17 cellular contexts compared by ENCODE assay signal in genomic region chr12:106290666-106291065, GRCh38. TPM values are rescaled to one million over a fixed set of nuclear protein-coding genes. Genes with fewer than 3 reads are reported as not detected.
DNase-seq lines count a peak whose midpoint lies in the region; ATAC-seq and TF ChIP-seq lines count a peak whose summit lies in the region.
"Had no signal": no experiment of that assay in that cellular context is flagged by ENCODE, and none has a peak within 500 bp of the region (broad histone marks: within the 10 kb centered on the region; RNA-seq: fewer than 3 reads in every experiment).

No MANE protein-coding gene starts in this region.

- H2AFZ ChIP-seq in IMR-90 (replicated peaks; ENCODE audit: low read length, poor library complexity) = no peak overlapping the region

- BruUV-seq in IMR-90 (replicated peaks; lab: Mats Ljungman, UMichigan) = no TSS peak

- peaks cover 8% of the 10 kb centered on the region for H3K4me1 ChIP-seq in IMR-90 (ENCODE audit: control insufficient read depth, insufficient read depth, low read length)
- no peaks in the 10 kb centered on the region for H3K4me1 ChIP-seq in muscle layer of duodenum (ENCODE audit: control insufficient read depth in 1 of 2, insufficient read depth in 2 of 2, low read length in 2 of 2)

- peak overlapping the region; percentile 40 for H3K4ac ChIP-seq in IMR-90 (ENCODE audit: low read depth, low read length)

- no peak overlapping the region for H4K8ac ChIP-seq in IMR-90 (ENCODE audit: low read depth in 2 of 2, low read length in 2 of 2)

- no peak overlapping the region for H3K4me2 ChIP-seq in IMR-90 (ENCODE audit: low read depth, low read length)
- H3K4me2 ChIP-seq: BLaER1 had no signal

- CTCF ChIA-PET in IMR-90 (lab: Yijun Ruan, JAX) = no interaction called here

- TF ChIP-seq RAD21 in IMR-90 (IDR thresholded peaks at IDR 0.05; ENCODE audit: low read length) = no peak

- in situ Hi-C loops in IMR-90 (cut with MboI; ENCODE audit: low sequenced_read_pairs) = no loop called here

- no CpG with 5 or more reads among the region's 2 CpGs for WGBS in IMR-90 (ENCODE audit: extremely low coverage in 2 of 2, insufficient read length in 1 of 2), 2 experiments

- ATAC-seq in IMR-90 (ENCODE audit: low read depth) = no peak
- ATAC-seq in HG02981 (IDR thresholded peaks at IDR 0.05; ENCODE audit: unreplicated experiment) = no peak
- ATAC-seq in Right ventricle myocardium superior (ENCODE audit: poor library complexity) = no peak
- ATAC-seq: HepG2 had no signal

- H3K14ac ChIP-seq in IMR-90 (replicated peaks; ENCODE audit: low read depth, low read length) = 0 out of 2 replicates have a peak overlapping the region, but pooled peaks have one; percentile 32

- no peak overlapping the region for H3K56ac ChIP-seq in IMR-90 (ENCODE audit: extremely low read depth, insufficient read depth, low read length)

- H2BK15ac ChIP-seq in IMR-90 (ENCODE audit: low read depth, low read length) = no peak overlapping the region

- H3K27ac ChIP-seq in IMR-90 (ENCODE audit: insufficient read depth, low read length) (no peak overlapping the region), epithelial cell of prostate (peak overlapping the region; percentile 19), muscle layer of duodenum (ENCODE audit: low read length) (peak overlapping the region; percentile 26)
- H3K27ac ChIP-seq: 22Rv1, BLaER1 had no signal

- no peak overlapping the region for H3K4me3 ChIP-seq in IMR-90 (ENCODE audit: insufficient read depth, low read depth, low read length)
- H3K4me3 ChIP-seq in muscle layer of duodenum (ENCODE audit: low read depth in 1 of 2, low read length in 2 of 2) = no peak overlapping the region
- H3K4me3 ChIP-seq: BLaER1 had no signal

- no peaks in the 10 kb centered on the region for H3K27me3 ChIP-seq in IMR-90 (ENCODE audit: control insufficient read depth, insufficient read depth, low read length)
- no peaks in the 10 kb centered on the region for H3K27me3 ChIP-seq in muscle layer of duodenum (ENCODE audit: low read depth, low read length)
- H3K27me3 ChIP-seq: BLaER1 had no signal

- H2AK9ac ChIP-seq in IMR-90 (replicated peaks; ENCODE audit: low read depth, low read length, poor library complexity) = no peak overlapping the region

- TF ChIP-seq CTCF in IMR-90 (conservative IDR thresholded peaks at IDR 0.05; ENCODE audit: low read depth, low read length) = no peak

- H2BK5ac ChIP-seq in IMR-90 (ENCODE audit: low read depth, low read length, poor library complexity, severe bottlenecking) = no peak overlapping the region

- no peak overlapping the region for H3K18ac ChIP-seq in IMR-90 (ENCODE audit: low read depth, low read length)

- peak overlapping the region; percentile 60 for H2BK120ac ChIP-seq in IMR-90 (ENCODE audit: low read depth, low read length)

- H3K9ac ChIP-seq in IMR-90 (ENCODE audit: low read depth, low read length) = no peak overlapping the region
- H3K9ac ChIP-seq: BLaER1 had no signal

- intact Hi-C loops in IMR-90 (cut with micrococcal nuclease) (no loop called here), Right ventricle myocardium superior (cut with DNase I) (no loop called here)

- H4K91ac ChIP-seq in IMR-90 (ENCODE audit: insufficient read depth, low read depth, low read length) = peak overlapping the region; percentile 32

- H3K9me3 ChIP-seq in IMR-90 (ENCODE audit: control insufficient read depth, insufficient read depth, low read length) = no peaks in the 10 kb centered on the region
- H3K9me3 ChIP-seq in muscle layer of duodenum (ENCODE audit: control insufficient read depth in 1 of 2, low read length in 2 of 2) = no peaks in the 10 kb centered on the region
- H3K9me3 ChIP-seq: BLaER1 had no signal

- H4K5ac ChIP-seq in IMR-90 (ENCODE audit: low read depth, low read length) = no peak overlapping the region

- H4K20me1 ChIP-seq in IMR-90 (ENCODE audit: insufficient read depth, low read length) = no peaks in the 10 kb centered on the region
- H4K20me1 ChIP-seq: BLaER1 had no signal

- POLR2A ChIA-PET in IMR-90 (lab: Charles Lee; ENCODE audit: unreplicated experiment) = no interaction called here

- H3K9me1 ChIP-seq in IMR-90 (ENCODE audit: insufficient read depth, low read length) = peaks cover 15% of the 10 kb centered on the region

- H3K79me1 ChIP-seq in IMR-90 (ENCODE audit: low read depth in 1 of 2, low read length in 2 of 2) = no peaks in the 10 kb centered on the region

- dilution Hi-C loops in IMR-90 (cut with HindIII; ENCODE audit: low sequenced_read_pairs, unreplicated experiment) = no loop called here

- DNase-seq in DMS153 (lab: John Stamatoyannopoulos, UW) = peak; percentile 22
- no peak for DNase-seq in DMS153 treated with DMSO at 0.1 percent for 48 hours (lab: John Stamatoyannopoulos, UW; ENCODE audit: unreplicated experiment)
- no peak for DNase-seq in IMR-90
- DNase-seq in epithelial cell of prostate (ENCODE audit: low read depth, low spot score) = no peak
- no peak for DNase-seq in SW 1271 (lab: John Stamatoyannopoulos, UW)
- DNase-seq in Right ventricle myocardium superior = no peak
- DNase-seq: AML-193; CD8-positive, alpha-beta memory T cell; DMS 273 treated with DMSO at 0.1 percent for 48 hours; GF-D8; HCEC 1CT; HFFc6 had no signal

- TF ChIP-seq POLR2A in IMR-90 (IDR thresholded peaks at IDR 0.05; ENCODE audit: low read depth, low read length) = no peak

- no peaks in the 10 kb centered on the region for H3K36me3 ChIP-seq in IMR-90 (ENCODE audit: control insufficient read depth, insufficient read depth, low read length)
- H3K36me3 ChIP-seq in muscle layer of duodenum (ENCODE audit: control insufficient read depth in 1 of 2, insufficient read depth in 2 of 2, low read length in 2 of 2) = no peaks in the 10 kb centered on the region
- H3K36me3 ChIP-seq: BLaER1 had no signal

- no peak overlapping the region; the same call in 1 of the 2 replicates for H3K23ac ChIP-seq in IMR-90 (ENCODE audit: low read depth, low read length)

- peak overlapping the region; percentile 86; the same call in 1 of the 2 replicates for H2BK20ac ChIP-seq in IMR-90 (ENCODE audit: low read depth, low read length)

- H2AK5ac ChIP-seq in IMR-90 (ENCODE audit: low read depth, low read length) = no peak overlapping the region; the same call in 1 of the 2 replicates

TF ChIP-seq in IMR-90, 13 proteins besides CTCF, POLR2A, EP300 and RAD21:
- no peak for TF ChIP-seq MAZ (IDR thresholded peaks at IDR 0.05; ENCODE audit: borderline replicate concordance, low read depth, low read length)
- TF ChIP-seq, protein P1, sequence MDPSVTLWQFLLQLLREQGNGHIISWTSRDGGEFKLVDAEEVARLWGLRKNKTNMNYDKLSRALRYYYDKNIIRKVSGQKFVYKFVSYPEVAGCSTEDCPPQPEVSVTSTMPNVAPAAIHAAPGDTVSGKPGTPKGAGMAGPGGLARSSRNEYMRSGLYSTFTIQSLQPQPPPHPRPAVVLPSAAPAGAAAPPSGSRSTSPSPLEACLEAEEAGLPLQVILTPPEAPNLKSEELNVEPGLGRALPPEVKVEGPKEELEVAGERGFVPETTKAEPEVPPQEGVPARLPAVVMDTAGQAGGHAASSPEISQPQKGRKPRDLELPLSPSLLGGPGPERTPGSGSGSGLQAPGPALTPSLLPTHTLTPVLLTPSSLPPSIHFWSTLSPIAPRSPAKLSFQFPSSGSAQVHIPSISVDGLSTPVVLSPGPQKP (IDR thresholded peaks at IDR 0.05; ENCODE audit: borderline replicate concordance, low read depth, low read length) = no peak

RNA-seq across cellular contexts. Expression of gene TCP11L2, which starts 11.9 kb away (rescaled TPM):
- 26.4 and 32.8 TPM in 2 replicates for total RNA-seq in IMR-90 (2012; rRNA removed)
- polyA plus RNA-seq in IMR-90 (2012; rRNA removed) = 6.0 and 7.3 TPM in 2 replicates
- polyA plus RNA-seq in IMR-90 (2012; cell fraction: cytosol; rRNA removed) = 2.3 and 3.3 TPM in 2 replicates
- polyA plus RNA-seq in IMR-90 (2012; cell fraction: nucleus; rRNA removed; ENCODE audit: low replicate concordance) = 3.4 and 22.1 TPM in 2 replicates
- 122 TPM for total RNA-seq in Right ventricle myocardium superior

RNA-seq across cellular contexts. Expression of gene CKAP4, which starts 42.8 kb away (rescaled TPM):
- total RNA-seq in IMR-90 (2012; rRNA removed) (94.5 and 113 TPM in 2 replicates), Right ventricle myocardium superior (35.0 TPM)
- polyA plus RNA-seq in IMR-90 (2012; rRNA removed) = 282 and 297 TPM in 2 replicates
- polyA plus RNA-seq in IMR-90 (2012; cell fraction: cytosol; rRNA removed) = 164 and 189 TPM in 2 replicates
- polyA plus RNA-seq in IMR-90 (2012; cell fraction: nucleus; rRNA removed; ENCODE audit: low replicate concordance) = 79.4 and 107 TPM in 2 replicates
